ENCODE assay signal across 9 cellular contexts in the genomic region with DNA sequence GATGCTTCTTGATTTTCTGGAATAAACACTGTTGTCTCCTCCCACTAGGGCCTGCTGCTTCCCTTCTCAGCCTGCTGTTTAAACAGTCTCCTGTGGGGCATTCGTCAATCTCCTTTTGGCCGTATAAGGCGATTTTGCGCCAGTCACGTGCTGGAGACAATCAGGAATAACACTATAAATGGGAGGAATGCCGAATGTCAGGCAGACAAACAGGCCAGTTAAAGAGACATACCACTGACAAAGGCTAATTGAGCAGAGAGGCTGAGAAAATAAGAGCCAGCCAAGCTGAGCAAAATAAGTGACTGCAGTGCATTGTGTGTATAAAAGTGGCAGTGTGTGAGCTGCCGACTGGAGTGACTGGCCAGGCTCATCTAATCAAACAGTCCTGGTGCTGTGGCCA. TPM values are rescaled to one million over a fixed set of nuclear protein-coding genes. Genes with fewer than 3 reads are reported as not detected.
DNase-seq lines count a peak whose midpoint lies in the region; ATAC-seq and TF ChIP-seq lines count a peak whose summit lies in the region.
"Had no signal": no experiment of that assay in that cellular context is flagged by ENCODE, and none has a peak within 500 bp of the region (broad histone marks: within the 10 kb centered on the region; RNA-seq: fewer than 3 reads in every experiment).

No MANE protein-coding gene starts in this region.

- H3K9me3 Mint-ChIP-seq in activated CD4-positive, alpha-beta T cell treated with anti-CD3 and anti-CD28 coated beads, Interleukin-2, amount 10 ng/mL, durations not matched to agents 24 days and 14 days: no peaks in the 10 kb centered on the region
- H3K9me3 Mint-ChIP-seq: stimulated activated naive CD8-positive, alpha-beta T cell treated with anti-CD3 and anti-CD28 coated beads, Interleukin-15, Interleukin-2, amounts not matched to agents 100 ng/mL and 50 ng/mL, for 24 hours had no signal

- no peaks in the 10 kb centered on the region for H4K20me1 ChIP-seq in BLaER1
- no peaks in the 10 kb centered on the region for H4K20me1 ChIP-seq in PC-3 (ENCODE audit: low read length)

- H2AFZ ChIP-seq in PC-3 (ENCODE audit: low read length): no peak overlapping the region

- H3K27ac ChIP-seq in BLaER1 (peak overlapping the region; percentile 10; the same call in 1 of the 2 replicates), sigmoid colon (peak overlapping the region; percentile 64 to 76 (median 70)), PC-3 (ENCODE audit: low read length) (no peak overlapping the region)

- no peaks in the 10 kb centered on the region for H3F3A ChIP-seq in PC-3 (ENCODE audit: low read length, unreplicated experiment)

- H3K27me3 ChIP-seq in BLaER1 (no peaks in the 10 kb centered on the region), sigmoid colon (no peaks in the 10 kb centered on the region), PC-3 (ENCODE audit: low read length) (no peaks in the 10 kb centered on the region)

- no peak for TF ChIP-seq POLR2A in sigmoid colon (IDR thresholded peaks at IDR 0.05)

- in situ Hi-C loops in astrocyte of the spinal cord (cut with HindIII; ENCODE audit: low sequenced_read_pairs): no loop called here

- peaks cover 15% of the 10 kb centered on the region for H3K36me3 Mint-ChIP-seq in activated CD4-positive, alpha-beta T cell treated with anti-CD3 and anti-CD28 coated beads, Interleukin-2, amount 10 ng/mL, durations not matched to agents 24 days and 14 days (ENCODE audit: low read depth)

- no peak overlapping the region for H3K4me3 Mint-ChIP-seq in activated CD4-positive, alpha-beta T cell treated with anti-CD3 and anti-CD28 coated beads, Interleukin-2, amount 10 ng/mL, durations not matched to agents 24 days and 14 days

- no peaks in the 10 kb centered on the region for H3K27me3 Mint-ChIP-seq in activated CD4-positive, alpha-beta T cell treated with anti-CD3 and anti-CD28 coated beads, Interleukin-2, amount 10 ng/mL, durations not matched to agents 24 days and 14 days
- H3K27me3 Mint-ChIP-seq: stimulated activated naive CD8-positive, alpha-beta T cell treated with anti-CD3 and anti-CD28 coated beads, Interleukin-15, Interleukin-2, amounts not matched to agents 100 ng/mL and 50 ng/mL, for 24 hours had no signal

- no peak overlapping the region for H3K27ac Mint-ChIP-seq in activated CD4-positive, alpha-beta T cell treated with anti-CD3 and anti-CD28 coated beads, Interleukin-2, amount 10 ng/mL, durations not matched to agents 24 days and 14 days

- WGBS in sigmoid colon, 2 donors: 12 to 51% methylated on average over 7 of the region's 7 CpGs

- H3K9ac ChIP-seq in BLaER1 (no peak overlapping the region), PC-3 (ENCODE audit: low read length) (no peak overlapping the region)

- H3K9me2 ChIP-seq in PC-3 (replicated peaks; ENCODE audit: low read length): no peaks in the 10 kb centered on the region

- ATAC-seq in PC-3: no peak; the same call in 1 of the 2 replicates

- TF ChIP-seq EP300 in sigmoid colon (IDR thresholded peaks at IDR 0.05): peak in 1 of 4 donors; percentile 29

- peaks cover 20% of the 10 kb centered on the region for H3K4me1 ChIP-seq in BLaER1
- peaks cover 0 to 67% (median 36%) of the 10 kb centered on the region in 4 donors for H3K4me1 ChIP-seq in sigmoid colon
- H3K4me1 ChIP-seq in PC-3 (ENCODE audit: insufficient read depth, low read length): peaks cover 12% of the 10 kb centered on the region

- DNase-seq in NCI-H1417 (lab: John Stamatoyannopoulos, UW) (peak; percentile 61 to 92 (median 68)), astrocyte of the spinal cord (ENCODE audit: low read depth, low spot score) (peak; percentile 83), iris pigment epithelial cell (ENCODE audit: low read depth) (peak; percentile 66), sigmoid colon (peak; percentile 86), glomerular visceral epithelial cell (ENCODE audit: extremely low spot score) (no peak), PC-3 (no peak)
- no peak for DNase-seq in activated CD4-positive, alpha-beta T cell treated with anti-CD3 and anti-CD28 coated beads, Interleukin-2, amount 10 ng/mL, durations not matched to agents 24 days and 14 days

- H3K9me3 ChIP-seq in BLaER1 (no peaks in the 10 kb centered on the region), sigmoid colon (no peaks in the 10 kb centered on the region), PC-3 (ENCODE audit: low read length) (no peaks in the 10 kb centered on the region)

- H3K4me3 ChIP-seq in BLaER1 (no peak overlapping the region), astrocyte of the spinal cord (ENCODE audit: low read depth, low read length) (no peak overlapping the region), sigmoid colon (no peak overlapping the region), PC-3 (ENCODE audit: low read length) (no peak overlapping the region)

- H3K4me2 ChIP-seq in BLaER1: peak overlapping the region; percentile 60
- H3K4me2 ChIP-seq in PC-3 (ENCODE audit: low read length): no peak overlapping the region

- BruUV-seq in PC-3 (replicated peaks; lab: Mats Ljungman, UMichigan): no TSS peak

- peaks cover 6% of the 10 kb centered on the region for H3K36me3 ChIP-seq in BLaER1
- H3K36me3 ChIP-seq in sigmoid colon: peaks cover 0 to 30% (median 5%) of the 10 kb centered on the region in 4 donors
- no peaks in the 10 kb centered on the region for H3K36me3 ChIP-seq in PC-3 (ENCODE audit: low read depth, low read length)

- CTCF ChIA-PET in PC-3 (lab: Charles Lee): interaction anchor here (1.4 kb wide), 1 partner anchor 14 kb away, joined by 14 read pairs; no protein-coding TSS in a partner anchor

- POLR2A ChIA-PET in PC-3 (lab: Charles Lee; ENCODE audit: unreplicated experiment): no interaction called here

- TF ChIP-seq CTCF in astrocyte of the spinal cord (IDR thresholded peaks at IDR 0.05; ENCODE audit: low read depth, low read length) (no peak), sigmoid colon (IDR thresholded peaks at IDR 0.05) (peak in 1 of 4 experiments; percentile 22), PC-3 (conservative IDR thresholded peaks at IDR 0.05; ENCODE audit: low read depth, low read length) (no peak)

- intact Hi-C loops in sigmoid colon (cut with DNase I) (no loop called here), PC-3 (cut with micrococcal nuclease) (no loop called here)
- intact Hi-C loops in activated CD4-positive, alpha-beta T cell treated with anti-CD3 and anti-CD28 coated beads, Interleukin-2, amount 10 ng/mL, durations not matched to agents 24 days and 14 days (cut with micrococcal nuclease): no loop called here

- no peaks in the 10 kb centered on the region for H3K79me2 ChIP-seq in PC-3 (ENCODE audit: low read length)

- peaks cover 10% of the 10 kb centered on the region for H3K4me1 Mint-ChIP-seq in activated CD4-positive, alpha-beta T cell treated with anti-CD3 and anti-CD28 coated beads, Interleukin-2, amount 10 ng/mL, durations not matched to agents 24 days and 14 days

RNA-seq across cellular contexts. Expression of gene DMAC2L, which starts 23.3 kb away (rescaled TPM):
- 10 to 100 TPM; 12.2 to 37.1 (median 28.5) TPM for total RNA-seq in sigmoid colon
- 10 to 100 TPM; 15.2 to 30.0 (median 19.4) TPM for polyA plus RNA-seq in sigmoid colon
- 16.3 and 18.8 TPM in 2 replicates for total RNA-seq in activated CD4-positive, alpha-beta T cell treated with anti-CD3 and anti-CD28 coated beads, Interleukin-2, amount 10 ng/mL, durations not matched to agents 24 days and 14 days
- total RNA-seq in PC-3 (2014; rRNA removed): 2.3 and 18.1 TPM in 2 replicates

RNA-seq across cellular contexts. Expression of gene L2HGDH, which starts 23.4 kb away (rescaled TPM):
- 1 to 10 TPM; 2.7 to 6.3 (median 3.6) TPM for total RNA-seq in sigmoid colon
- 1 to 10 TPM; 3.6 to 6.7 (median 5.7) TPM for polyA plus RNA-seq in sigmoid colon
- total RNA-seq in activated CD4-positive, alpha-beta T cell treated with anti-CD3 and anti-CD28 coated beads, Interleukin-2, amount 10 ng/mL, durations not matched to agents 24 days and 14 days: 16.8 and 18.0 TPM in 2 replicates
- 27.8 and 41.6 TPM in 2 replicates for total RNA-seq in PC-3 (2014; rRNA removed)

Comparison
In these comparisons a context has a peak if more than half of its experiments do, and no peak if none do; other contexts are left out.
1. DNase-seq: peak in NCI-H1417 (3 of 3), astrocyte of the spinal cord (single experiment), iris pigment epithelial cell (single experiment) and sigmoid colon (single experiment); none in glomerular visceral epithelial cell (single experiment), activated CD4-positive, alpha-beta T cell treated with anti-CD3 and anti-CD28 coated beads, Interleukin-2, amount 10 ng/mL, durations not matched to agents 24 days and 14 days (single experiment) and PC-3 (single experiment).